In genomic region chr12:102322254-102322653, GRCh38 we compare ENCODE assay signal across 24 cellular contexts.
"Had no signal": no experiment of that assay in that cellular context is flagged by ENCODE, and none has a peak within 500 bp of the region (broad histone marks: within the 10 kb centered on the region; RNA-seq: fewer than 3 reads in every experiment).

No MANE protein-coding gene starts in this region.

- H3K4me1 Mint-ChIP-seq: natural killer cell; neural crest cell; stimulated activated effector memory CD8-positive, alpha-beta T cell treated with anti-CD3 and anti-CD28 coated beads, Interleukin-12 subunit alpha, Interleukin-12 subunit beta, amount 100 ng/mL, for 72 hours had no signal

- H3K27ac Mint-ChIP-seq: natural killer cell; stimulated activated effector memory CD8-positive, alpha-beta T cell treated with anti-CD3 and anti-CD28 coated beads, Interleukin-12 subunit alpha, Interleukin-12 subunit beta, amount 100 ng/mL, for 72 hours had no signal

- H3K27ac ChIP-seq: epithelial cell of prostate, gastrocnemius medialis, lower lobe of right lung, neutrophil, pancreas, right lobe of liver, testis, tibial artery, upper lobe of left lung had no signal

- DNase-seq: cerebellar nuclear complex; cortex of kidney; effector CD4-positive, alpha-beta T cell; foreskin fibroblast; gastrocnemius medialis; head of caudate nucleus; left ventricle myocardium superior; lower lobe of right lung; natural killer cell; pancreas; right lobe of liver; stimulated activated CD4-positive, alpha-beta T cell treated with anti-CD3 and anti-CD28 coated beads, Interleukin-12 subunit alpha, Interleukin-12 subunit beta, amount 100 ng/mL, for 4 hours; stimulated activated CD4-positive, alpha-beta T cell treated with anti-CD3 and anti-CD28 coated beads, Interleukin-1b, Interleukin-23, amount 100 ng/mL, for 48 hours; stimulated activated CD4-positive, alpha-beta T cell treated with anti-CD3 and anti-CD28 coated beads, Interleukin-4, amount 100 ng/mL, for 1 hour; stimulated activated naive CD4-positive, alpha-beta T cell treated with Interleukin-2 at 50 U/mL for 16 hours; substantia nigra; testis; tibial artery; upper lobe of left lung had no signal

- H3K4me3 ChIP-seq: gastrocnemius medialis, lower lobe of right lung, pancreas, right lobe of liver, smooth muscle cell, testis, tibial artery, upper lobe of left lung had no signal

- H3K36me3 ChIP-seq: gastrocnemius medialis, lower lobe of right lung, neutrophil, pancreas, right lobe of liver, tibial artery, upper lobe of left lung had no signal

- H3K4me3 Mint-ChIP-seq: natural killer cell; neural crest cell; stimulated activated effector memory CD8-positive, alpha-beta T cell treated with anti-CD3 and anti-CD28 coated beads, Interleukin-12 subunit alpha, Interleukin-12 subunit beta, amount 100 ng/mL, for 72 hours had no signal

- H3K27me3 ChIP-seq: gastrocnemius medialis, neutrophil, pancreas, right lobe of liver, testis, tibial artery, upper lobe of left lung had no signal

- H3K4me1 ChIP-seq: gastrocnemius medialis, lower lobe of right lung, pancreas, right lobe of liver, testis, tibial artery, upper lobe of left lung had no signal

- H3K36me3 Mint-ChIP-seq: natural killer cell; stimulated activated effector memory CD8-positive, alpha-beta T cell treated with anti-CD3 and anti-CD28 coated beads, Interleukin-12 subunit alpha, Interleukin-12 subunit beta, amount 100 ng/mL, for 72 hours had no signal

- H3K9me3 ChIP-seq: gastrocnemius medialis, lower lobe of right lung, neutrophil, pancreas, right lobe of liver, testis, tibial artery, upper lobe of left lung had no signal

- H3K4me2 ChIP-seq: smooth muscle cell had no signal
